12 cellular contexts compared by ENCODE assay signal in the genomic region with DNA sequence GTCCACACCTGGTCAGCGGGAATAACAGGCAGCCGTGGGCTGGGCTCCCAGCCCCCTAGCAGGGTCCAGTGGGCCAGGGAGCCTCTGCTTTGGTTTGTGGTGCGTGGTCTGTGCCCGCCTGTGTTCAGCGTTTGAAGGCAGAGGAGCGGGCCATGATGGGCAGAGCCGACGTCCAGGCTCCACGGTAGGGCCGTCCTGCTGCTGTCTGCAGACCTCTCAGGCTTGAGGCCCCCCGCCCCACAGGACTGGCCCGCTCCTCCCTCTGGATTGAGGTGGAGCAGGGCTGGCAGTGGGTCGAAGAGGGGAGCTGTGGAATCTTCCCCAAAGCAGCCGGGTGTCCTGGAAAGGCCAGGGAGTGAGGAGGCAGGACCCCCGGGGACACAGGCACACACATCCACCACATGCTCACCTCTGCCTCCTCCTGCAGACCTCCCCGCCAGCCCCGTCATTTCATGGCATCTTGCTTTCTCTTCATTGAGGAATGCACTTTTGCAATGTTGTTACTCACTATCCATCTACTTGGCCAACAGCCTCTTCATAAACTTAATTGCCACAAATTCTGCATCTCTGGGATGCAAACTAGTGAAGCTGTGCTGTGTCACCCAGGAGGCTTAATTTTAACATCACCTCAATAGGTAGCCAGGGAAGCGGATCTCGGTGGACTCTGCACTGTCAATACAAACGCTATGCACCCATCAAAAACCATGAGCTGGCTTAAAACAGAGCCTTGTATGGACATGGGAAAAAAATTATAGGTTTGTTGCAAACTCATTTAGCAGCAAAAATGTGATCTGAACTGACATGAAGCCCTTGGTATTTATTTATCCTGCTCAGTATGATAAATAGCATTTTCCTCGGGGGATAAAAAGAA.
DNase-seq lines count a peak whose midpoint lies in the region; TF ChIP-seq lines count a peak whose summit lies in the region.
"Had no signal": no experiment of that assay in that cellular context is flagged by ENCODE, and none has a peak within 500 bp of the region (broad histone marks: within the 10 kb centered on the region; RNA-seq: fewer than 3 reads in every experiment).

No MANE protein-coding gene starts in this region.

- H3K9me3 Mint-ChIP-seq in activated naive CD4-positive, alpha-beta T cell treated with anti-CD3 and anti-CD28 coated beads, Interleukin-2, amount 50 U/mL, for 24 hours: no peaks in the 10 kb centered on the region
- H3K9me3 Mint-ChIP-seq: activated naive CD4-positive, alpha-beta T cell treated with anti-CD3 and anti-CD28 coated beads, Interleukin-2, amount 50 U/mL, for 72 hours had no signal

- H3K4me1 ChIP-seq in liver (ENCODE audit: control insufficient read depth in 4 of 4, insufficient read depth in 4 of 4, low read length in 3 of 4): peaks cover 23 to 45% (median 37%) of the 10 kb centered on the region in 4 donors
- H3K4me1 ChIP-seq in suprapubic skin: peaks cover 5% of the 10 kb centered on the region
- H3K4me1 ChIP-seq: vagina had no signal

- WGBS in liver: 84% methylated on average over 21 of the region's 21 CpGs
- WGBS in suprapubic skin: 89% methylated on average over 19 of the region's 21 CpGs

- peaks cover 2% of the 10 kb centered on the region for H3K36me3 Mint-ChIP-seq in activated naive CD4-positive, alpha-beta T cell treated with anti-CD3 and anti-CD28 coated beads, Interleukin-2, amount 50 U/mL, for 24 hours
- H3K36me3 Mint-ChIP-seq: activated naive CD4-positive, alpha-beta T cell treated with anti-CD3 and anti-CD28 coated beads, Interleukin-2, amount 50 U/mL, for 72 hours had no signal

- H3K4me1 Mint-ChIP-seq in activated naive CD4-positive, alpha-beta T cell treated with anti-CD3 and anti-CD28 coated beads, Interleukin-2, amount 50 U/mL, for 24 hours: peaks cover 50% of the 10 kb centered on the region

- no peak overlapping the region for H3K9ac ChIP-seq in liver (ENCODE audit: low read depth in 1 of 2, low read length in 2 of 2)

- TF ChIP-seq POLR2A in suprapubic skin (IDR thresholded peaks at IDR 0.05): no peak

- DNase-seq in activated naive CD4-positive, alpha-beta T cell treated with Interleukin-2 at 50 U/mL for 16 hours: no peak
- DNase-seq in amniotic epithelial cell (ENCODE audit: low read depth) (peak; percentile 41), suprapubic skin (ENCODE audit: low spot score in 2 of 2) (peak in 1 of 2 donors; percentile 48), T-helper 9 cell (no peak), NCI-H2171 (lab: John Stamatoyannopoulos, UW) (no peak), NCI-H526 treated with DMSO at 0.1 percent for 48 hours (lab: John Stamatoyannopoulos, UW) (no peak)
- DNase-seq: hypothalamus, NCI-H1092 treated with DMSO at 0.1 percent for 48 hours had no signal

- H3K36me3 ChIP-seq in liver (ENCODE audit: control insufficient read depth in 4 of 4, insufficient read depth in 3 of 4, low read depth in 1 of 4, low read length in 3 of 4) (no peaks in the 10 kb centered on the region), suprapubic skin (peaks cover 5% of the 10 kb centered on the region)
- H3K36me3 ChIP-seq: vagina had no signal

- H3K4me3 ChIP-seq in liver (ENCODE audit: low read depth in 1 of 3, low read length in 3 of 3) (no peak overlapping the region), suprapubic skin (no peak overlapping the region)
- H3K4me3 ChIP-seq: vagina had no signal

- no peaks in the 10 kb centered on the region for H3K9me3 ChIP-seq in liver (ENCODE audit: control insufficient read depth in 4 of 4, low read length in 3 of 4)
- H3K9me3 ChIP-seq in suprapubic skin: no peaks in the 10 kb centered on the region
- H3K9me3 ChIP-seq: vagina had no signal

- H3K27me3 ChIP-seq in liver (ENCODE audit: control insufficient read depth in 4 of 4, insufficient read depth in 4 of 4, low read length in 3 of 4) (no peaks in the 10 kb centered on the region), suprapubic skin (no peaks in the 10 kb centered on the region)
- H3K27me3 ChIP-seq: vagina had no signal

- H3K27me3 Mint-ChIP-seq in activated naive CD4-positive, alpha-beta T cell treated with anti-CD3 and anti-CD28 coated beads, Interleukin-2, amount 50 U/mL, for 24 hours: no peaks in the 10 kb centered on the region

- H3K4me3 Mint-ChIP-seq in activated naive CD4-positive, alpha-beta T cell treated with anti-CD3 and anti-CD28 coated beads, Interleukin-2, amount 50 U/mL, for 24 hours: no peak overlapping the region

- no peak for TF ChIP-seq CTCF in liver (IDR thresholded peaks at IDR 0.05; ENCODE audit: low read depth, low read length, missing input control)
- TF ChIP-seq CTCF in suprapubic skin (IDR thresholded peaks at IDR 0.05): no peak

- peak overlapping the region; percentile 93 to 98 for H3K27ac ChIP-seq in liver (ENCODE audit: low read depth in 1 of 2, low read length in 2 of 2)
- H3K27ac ChIP-seq in suprapubic skin: peak overlapping the region; percentile 63

- TF ChIP-seq RAD21 in liver (IDR thresholded peaks at IDR 0.05): peak in 1 of 2 donors; percentile 53

- no peak for TF ChIP-seq EP300 in suprapubic skin (IDR thresholded peaks at IDR 0.05)

- peak overlapping the region; percentile 92 for H3K27ac Mint-ChIP-seq in activated naive CD4-positive, alpha-beta T cell treated with anti-CD3 and anti-CD28 coated beads, Interleukin-2, amount 50 U/mL, for 24 hours

TF ChIP-seq in liver, 16 proteins besides CTCF, POLR2A, EP300 and RAD21:
- TF ChIP-seq, protein P1, sequence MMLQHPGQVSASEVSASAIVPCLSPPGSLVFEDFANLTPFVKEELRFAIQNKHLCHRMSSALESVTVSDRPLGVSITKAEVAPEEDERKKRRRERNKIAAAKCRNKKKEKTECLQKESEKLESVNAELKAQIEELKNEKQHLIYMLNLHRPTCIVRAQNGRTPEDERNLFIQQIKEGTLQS (IDR thresholded peaks at IDR 0.05): no peak
- TF ChIP-seq NR2F2 (IDR thresholded peaks at IDR 0.05) (no peak), FOXA1 (IDR thresholded peaks at IDR 0.05) (no peak), TAF1 (conservative IDR thresholded peaks at IDR 0.05) (no peak), SP1 (IDR thresholded peaks at IDR 0.05) (peak; percentile 89), GABPA (IDR thresholded peaks at IDR 0.05 in 1 of 2, conservative IDR thresholded peaks at IDR 0.05 in 1 of 2) (no peak), RXRA (IDR thresholded peaks at IDR 0.05) (peak in 1 of 2 donors; percentile 19), EGR1 (IDR thresholded peaks at IDR 0.05; ENCODE audit: low read depth in 2 of 2) (no peak), HNF4G (IDR thresholded peaks at IDR 0.05) (peak; percentile 48), YY1 (IDR thresholded peaks at IDR 0.05) (no peak), FOXA2 (IDR thresholded peaks at IDR 0.05) (peak; percentile 5), HNF4A (conservative IDR thresholded peaks at IDR 0.05) (peak; percentile 66 to 87)
- TF ChIP-seq, protein P2, sequence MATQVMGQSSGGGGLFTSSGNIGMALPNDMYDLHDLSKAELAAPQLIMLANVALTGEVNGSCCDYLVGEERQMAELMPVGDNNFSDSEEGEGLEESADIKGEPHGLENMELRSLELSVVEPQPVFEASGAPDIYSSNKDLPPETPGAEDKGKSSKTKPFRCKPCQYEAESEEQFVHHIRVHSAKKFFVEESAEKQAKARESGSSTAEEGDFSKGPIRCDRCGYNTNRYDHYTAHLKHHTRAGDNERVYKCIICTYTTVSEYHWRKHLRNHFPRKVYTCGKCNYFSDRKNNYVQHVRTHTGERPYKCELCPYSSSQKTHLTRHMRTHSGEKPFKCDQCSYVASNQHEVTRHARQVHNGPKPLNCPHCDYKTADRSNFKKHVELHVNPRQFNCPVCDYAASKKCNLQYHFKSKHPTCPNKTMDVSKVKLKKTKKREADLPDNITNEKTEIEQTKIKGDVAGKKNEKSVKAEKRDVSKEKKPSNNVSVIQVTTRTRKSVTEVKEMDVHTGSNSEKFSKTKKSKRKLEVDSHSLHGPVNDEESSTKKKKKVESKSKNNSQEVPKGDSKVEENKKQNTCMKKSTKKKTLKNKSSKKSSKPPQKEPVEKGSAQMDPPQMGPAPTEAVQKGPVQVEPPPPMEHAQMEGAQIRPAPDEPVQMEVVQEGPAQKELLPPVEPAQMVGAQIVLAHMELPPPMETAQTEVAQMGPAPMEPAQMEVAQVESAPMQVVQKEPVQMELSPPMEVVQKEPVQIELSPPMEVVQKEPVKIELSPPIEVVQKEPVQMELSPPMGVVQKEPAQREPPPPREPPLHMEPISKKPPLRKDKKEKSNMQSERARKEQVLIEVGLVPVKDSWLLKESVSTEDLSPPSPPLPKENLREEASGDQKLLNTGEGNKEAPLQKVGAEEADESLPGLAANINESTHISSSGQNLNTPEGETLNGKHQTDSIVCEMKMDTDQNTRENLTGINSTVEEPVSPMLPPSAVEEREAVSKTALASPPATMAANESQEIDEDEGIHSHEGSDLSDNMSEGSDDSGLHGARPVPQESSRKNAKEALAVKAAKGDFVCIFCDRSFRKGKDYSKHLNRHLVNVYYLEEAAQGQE (IDR thresholded peaks at IDR 0.05): no peak
- TF ChIP-seq, protein P3, sequence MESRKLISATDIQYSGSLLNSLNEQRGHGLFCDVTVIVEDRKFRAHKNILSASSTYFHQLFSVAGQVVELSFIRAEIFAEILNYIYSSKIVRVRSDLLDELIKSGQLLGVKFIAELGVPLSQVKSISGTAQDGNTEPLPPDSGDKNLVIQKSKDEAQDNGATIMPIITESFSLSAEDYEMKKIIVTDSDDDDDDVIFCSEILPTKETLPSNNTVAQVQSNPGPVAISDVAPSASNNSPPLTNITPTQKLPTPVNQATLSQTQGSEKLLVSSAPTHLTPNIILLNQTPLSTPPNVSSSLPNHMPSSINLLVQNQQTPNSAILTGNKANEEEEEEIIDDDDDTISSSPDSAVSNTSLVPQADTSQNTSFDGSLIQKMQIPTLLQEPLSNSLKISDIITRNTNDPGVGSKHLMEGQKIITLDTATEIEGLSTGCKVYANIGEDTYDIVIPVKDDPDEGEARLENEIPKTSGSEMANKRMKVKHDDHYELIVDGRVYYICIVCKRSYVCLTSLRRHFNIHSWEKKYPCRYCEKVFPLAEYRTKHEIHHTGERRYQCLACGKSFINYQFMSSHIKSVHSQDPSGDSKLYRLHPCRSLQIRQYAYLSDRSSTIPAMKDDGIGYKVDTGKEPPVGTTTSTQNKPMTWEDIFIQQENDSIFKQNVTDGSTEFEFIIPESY (IDR thresholded peaks at IDR 0.05): no peak
- TF ChIP-seq, protein P4, sequence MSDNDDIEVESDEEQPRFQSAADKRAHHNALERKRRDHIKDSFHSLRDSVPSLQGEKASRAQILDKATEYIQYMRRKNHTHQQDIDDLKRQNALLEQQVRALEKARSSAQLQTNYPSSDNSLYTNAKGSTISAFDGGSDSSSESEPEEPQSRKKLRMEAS (IDR thresholded peaks at IDR 0.05): no peak
TF ChIP-seq in liver: peak in this region for 5.
